Comparison of ENCODE assay signal across 8 cellular contexts in genomic region chr14:54818201-54819133, GRCh38.
DNase-seq lines count a peak whose midpoint lies in the region; ATAC-seq lines count a peak whose summit lies in the region.

No MANE protein-coding gene starts in this region.

- no peaks in the 10 kb centered on the region for H3K9me3 ChIP-seq in endocrine pancreas (ENCODE audit: control insufficient read depth, low read length)

- peak overlapping the region; percentile 40 for H3K4me3 ChIP-seq in endocrine pancreas (ENCODE audit: control insufficient read depth, insufficient read depth, low read length)

- peaks cover 5% of the 10 kb centered on the region for H3K4me1 ChIP-seq in endocrine pancreas (ENCODE audit: control insufficient read depth, insufficient read depth, low read length)

- no peak overlapping the region for H3K27ac ChIP-seq in caudate nucleus (ENCODE audit: low read depth, low read length)

- DNase-seq in H4 (ENCODE audit: low spot score) (peak; percentile 92), NCI-H2227 treated with DMSO at 0.1 percent for 48 hours (lab: John Stamatoyannopoulos, UW) (peak; percentile 91), retina (peak; percentile 69), NCI-H526 (lab: John Stamatoyannopoulos, UW) (no peak), DMS114 treated with DMSO at 0.1 percent for 48 hours (lab: John Stamatoyannopoulos, UW; ENCODE audit: unreplicated experiment) (no peak), caudate nucleus (lab: John Stamatoyannopoulos, UW) (no peak)

- H3K36me3 ChIP-seq in endocrine pancreas (ENCODE audit: control insufficient read depth, insufficient read depth, low read length) = no peaks in the 10 kb centered on the region

- H3K9ac ChIP-seq in endocrine pancreas (ENCODE audit: control insufficient read depth, insufficient read depth, low read length) = no peak overlapping the region

- H3K27me3 ChIP-seq in endocrine pancreas (ENCODE audit: control insufficient read depth, insufficient read depth, low read length) = no peaks in the 10 kb centered on the region

- no peak for ATAC-seq in HG02759 (IDR thresholded peaks at IDR 0.05; ENCODE audit: unreplicated experiment)

Comparison
In these comparisons a context has a peak if more than half of its experiments do, and no peak if none do; other contexts are left out.
1. DNase-seq: peak in H4 (single experiment), NCI-H2227 treated with DMSO at 0.1 percent for 48 hours (single experiment) and retina (single experiment); none in NCI-H526 (0 of 2), DMS114 treated with DMSO at 0.1 percent for 48 hours (single experiment) and caudate nucleus (0 of 61).